In genomic region chr1:96923753-96924152, GRCh38 we compare ENCODE assay signal across 33 cellular contexts.
DNase-seq lines count a peak whose midpoint lies in the region; ATAC-seq, FAIRE-seq and TF ChIP-seq lines count a peak whose summit lies in the region.
"Had no signal": no experiment of that assay in that cellular context is flagged by ENCODE, and none has a peak within 500 bp of the region (broad histone marks: within the 10 kb centered on the region; RNA-seq: fewer than 3 reads in every experiment).

No MANE protein-coding gene starts in this region.

- FAIRE-seq in K562 (lab: Jason Lieb, UNC) (no peak), colon (lab: Jason Lieb, UNC) (peak; percentile 49)
- FAIRE-seq: A204.1, A549, D721Med had no signal

- H3K9ac ChIP-seq in K562 (ENCODE audit: insufficient read depth in 1 of 2, low read depth in 2 of 2, low read length in 2 of 2) (no peak overlapping the region), mesenchymal stem cell (ENCODE audit: low read length) (no peak overlapping the region)
- H3K9ac ChIP-seq: BLaER1; BLaER1 treated with 17β-estradiol and CSF1 and Interleukin-3, amounts not matched to agents 10 nM and 100 nM had no signal

- H3K9me3 ChIP-seq in K562 (replicated peaks; ENCODE audit: control insufficient read depth, insufficient read depth, low read depth, low read length) (no peaks in the 10 kb centered on the region; the same call in 1 of the 2 replicates), mesenchymal stem cell (ENCODE audit: control insufficient read depth, low read length) (peaks cover 38% of the 10 kb centered on the region), sigmoid colon (peaks cover 0 to 15% (median 0%) of the 10 kb centered on the region in 4 donors)
- H3K9me3 ChIP-seq: A549, BE2C had no signal

- in situ Hi-C loops in K562 (cut with MboI) = no loop called here

- WGBS in K562 (ENCODE audit: insufficient coverage, low coverage, missing lambda C conversion rate) = 0% methylated on average over 1 of the region's 1 CpG
- WGBS in mesenchymal stem cell = no CpG with 5 or more reads among the region's 1 CpG
- WGBS in sigmoid colon, 2 donors = 37 to 65% methylated on average over 1 of the region's 1 CpG

- H2BK5ac ChIP-seq in mesenchymal stem cell (ENCODE audit: low read depth, low read length, poor library complexity, severe bottlenecking) = peak overlapping the region; percentile 79

- CTCF ChIA-PET in K562 (lab: Yijun Ruan, JAX; ENCODE audit: low intra/inter-chr PET ratio) = no interaction called here

- no peak overlapping the region for H4K8ac ChIP-seq in mesenchymal stem cell (ENCODE audit: low read length)

- ATAC-seq in K562 = no peak
- ATAC-seq: A549; CD8-positive, alpha-beta T cell had no signal

- no peak overlapping the region for H3K27ac ChIP-seq in K562 (ENCODE audit: extremely low read depth, low read depth, low read length)
- H3K27ac ChIP-seq in mesenchymal stem cell (ENCODE audit: low read length, poor library complexity, severe bottlenecking) = no peak overlapping the region
- no peak overlapping the region for H3K27ac ChIP-seq in sigmoid colon
- H3K27ac ChIP-seq: 22Rv1; A549; BLaER1; BLaER1 treated with 17β-estradiol and CSF1 and Interleukin-3, amounts not matched to agents 10 nM and 100 nM; C4-2B had no signal

- no peak overlapping the region for H2BK15ac ChIP-seq in mesenchymal stem cell (ENCODE audit: low read depth, poor library complexity, severe bottlenecking)

- no peak overlapping the region for H2AFZ ChIP-seq in K562 (ENCODE audit: low read depth, low read length)
- H2AFZ ChIP-seq in mesenchymal stem cell (ENCODE audit: low read depth, low read length) = no peak overlapping the region

- H2BK120ac ChIP-seq in mesenchymal stem cell (ENCODE audit: low read depth, low read length) = no peak overlapping the region

- BruUV-seq in K562 (replicated peaks; lab: Mats Ljungman, UMichigan) = no TSS peak

- no peak overlapping the region for H3K4me3 ChIP-seq in K562
- H3K4me3 ChIP-seq in mesenchymal stem cell (ENCODE audit: insufficient read depth in 1 of 2, low read depth in 1 of 2, low read length in 2 of 2) = no peak overlapping the region
- H3K4me3 ChIP-seq in sigmoid colon = no peak overlapping the region
- H3K4me3 ChIP-seq: A549; BLaER1; BLaER1 treated with 17β-estradiol and CSF1 and Interleukin-3, amounts not matched to agents 10 nM and 100 nM had no signal

- H3K23ac ChIP-seq in mesenchymal stem cell (ENCODE audit: low read length in 2 of 2) = no peak overlapping the region

- H3K79me1 ChIP-seq in mesenchymal stem cell (replicated peaks; ENCODE audit: low read length, poor library complexity, severe bottlenecking) = no peaks in the 10 kb centered on the region

- TF ChIP-seq CTCF in K562 (IDR thresholded peaks at IDR 0.05 in 2 of 3, conservative IDR thresholded peaks at IDR 0.05 in 1 of 3; ENCODE audit: insufficient read depth in 2 of 3, low read depth in 1 of 3, low read length in 3 of 3) (no peak), sigmoid colon (IDR thresholded peaks at IDR 0.05) (no peak)

- H3K27me3 ChIP-seq in K562 (ENCODE audit: control insufficient read depth in 2 of 2, insufficient read depth in 2 of 2, low read length in 2 of 2) = no peaks in the 10 kb centered on the region
- no peaks in the 10 kb centered on the region for H3K27me3 ChIP-seq in mesenchymal stem cell (ENCODE audit: control insufficient read depth in 1 of 2, insufficient read depth in 1 of 2, low read length in 2 of 2)
- H3K27me3 ChIP-seq in sigmoid colon = no peaks in the 10 kb centered on the region
- H3K27me3 ChIP-seq: BE2C; BLaER1; BLaER1 treated with 17β-estradiol and CSF1 and Interleukin-3, amounts not matched to agents 10 nM and 100 nM had no signal

- H3K14ac ChIP-seq in mesenchymal stem cell (ENCODE audit: low read length in 2 of 2) = no peak overlapping the region

- TF ChIP-seq EP300 in K562 (IDR thresholded peaks at IDR 0.05; ENCODE audit: low read length) (no peak), sigmoid colon (IDR thresholded peaks at IDR 0.05) (no peak)

- intact Hi-C loops in K562 (cut with micrococcal nuclease) = no loop called here
- intact Hi-C loops in sigmoid colon (cut with DNase I) = no loop called here

- no peak overlapping the region for H4K91ac ChIP-seq in mesenchymal stem cell (ENCODE audit: low read length)

- H3K79me2 ChIP-seq in K562 (ENCODE audit: control insufficient read depth, insufficient read depth, low read length) = no peaks in the 10 kb centered on the region

- H4K20me1 ChIP-seq in K562 (replicated peaks; ENCODE audit: control insufficient read depth, insufficient read depth, low read length) = no peaks in the 10 kb centered on the region
- H4K20me1 ChIP-seq: BLaER1; BLaER1 treated with 17β-estradiol and CSF1 and Interleukin-3, amounts not matched to agents 10 nM and 100 nM had no signal

- no peak overlapping the region for H3K4ac ChIP-seq in mesenchymal stem cell (ENCODE audit: low read depth in 1 of 2, low read length in 2 of 2)

- POLR2A ChIA-PET in K562 (lab: Yijun Ruan, JAX) = no interaction called here

- no peak for TF ChIP-seq RAD21 in K562 (CRISPR knock-in tag; conservative IDR thresholded peaks at IDR 0.05 in 1 of 2, IDR thresholded peaks at IDR 0.05 in 1 of 2)

- H3K4me1 ChIP-seq in K562 (replicated peaks in 1 of 2; ENCODE audit: control insufficient read depth in 2 of 2, insufficient read depth in 2 of 2, low read length in 2 of 2) (no peaks in the 10 kb centered on the region), mesenchymal stem cell (ENCODE audit: control insufficient read depth, insufficient read depth, low read depth, low read length) (no peaks in the 10 kb centered on the region), sigmoid colon (peaks cover 0 to 2% (median under 1%) of the 10 kb centered on the region in 4 donors)
- H3K4me1 ChIP-seq: A549; BE2C; BLaER1; BLaER1 treated with 17β-estradiol and CSF1 and Interleukin-3, amounts not matched to agents 10 nM and 100 nM; Caco-2 had no signal

- H3K36me3 ChIP-seq in K562 (ENCODE audit: control insufficient read depth, insufficient read depth, low read length) = no peaks in the 10 kb centered on the region
- no peaks in the 10 kb centered on the region for H3K36me3 ChIP-seq in mesenchymal stem cell (ENCODE audit: control insufficient read depth in 1 of 2, insufficient read depth in 2 of 2, low read depth in 1 of 2, low read length in 2 of 2)
- H3K36me3 ChIP-seq in sigmoid colon = no peaks in the 10 kb centered on the region
- H3K36me3 ChIP-seq: BE2C; BLaER1; BLaER1 treated with 17β-estradiol and CSF1 and Interleukin-3, amounts not matched to agents 10 nM and 100 nM had no signal

- no peak overlapping the region for H2BK12ac ChIP-seq in mesenchymal stem cell (ENCODE audit: low read length in 2 of 2)

- H2AK5ac ChIP-seq in mesenchymal stem cell (ENCODE audit: low read length, severe bottlenecking) = no peak overlapping the region

- no peak overlapping the region for H3K4me2 ChIP-seq in K562 (ENCODE audit: insufficient read depth, low read length)
- no peak overlapping the region for H3K4me2 ChIP-seq in mesenchymal stem cell (ENCODE audit: low read length, poor library complexity, severe bottlenecking)
- H3K4me2 ChIP-seq: A549; BLaER1; BLaER1 treated with 17β-estradiol and CSF1 and Interleukin-3, amounts not matched to agents 10 nM and 100 nM had no signal

- H3K9me1 ChIP-seq in K562 (ENCODE audit: control insufficient read depth, insufficient read depth, low read length) = no peaks in the 10 kb centered on the region

- no peak for TF ChIP-seq POLR2A in K562 (conservative IDR thresholded peaks at IDR 0.05)
- no peak for TF ChIP-seq POLR2A in sigmoid colon (IDR thresholded peaks at IDR 0.05)

- H3K18ac ChIP-seq in mesenchymal stem cell (ENCODE audit: low read depth in 1 of 2, low read length in 2 of 2) = no peak overlapping the region

- DNase-seq in K562 (ENCODE audit: extremely low read depth in 1 of 4, low spot score in 3 of 4) (no peak), mesenchymal stem cell (no peak), sigmoid colon (no peak), SIG-M5 (lab: John Stamatoyannopoulos, UW) (no peak)
- no peak for DNase-seq in stimulated activated CD4-positive, alpha-beta T cell treated with anti-CD3 and anti-CD28 coated beads, Interleukin-2, amount 100 ng/mL, for 48 hours
- DNase-seq: 8988T; ACHN; AML-193; BE2C; C1 segment of cervical spinal cord; Caco-2; Calu3; CD4-positive, alpha-beta memory T cell; CD4-positive, alpha-beta T cell; CD4-positive, CD25-positive, alpha-beta regulatory T cell; CD8-positive, alpha-beta memory T cell; CD8-positive, alpha-beta T cell; COR-L47; DMS 273 treated with DMSO at 0.1 percent for 48 hours; DMS153; DMS53; DMS79; DMS79 treated with DMSO at 0.1 percent for 48 hours; DND-41; EL had no signal

TF ChIP-seq in K562, 482 proteins besides CTCF, POLR2A, EP300 and RAD21:
- TF ChIP-seq KAT2B (IDR thresholded peaks at IDR 0.05; ENCODE audit: low read depth, low read length) = no peak
- no peak for TF ChIP-seq TSC22D4 (tag; IDR thresholded peaks at IDR 0.05)
- TF ChIP-seq ZNF507 (tag; conservative IDR thresholded peaks at IDR 0.05) = peak; percentile 92
- TF ChIP-seq NCOA1 (IDR thresholded peaks at IDR 0.05; ENCODE audit: low read depth) = no peak
- TF ChIP-seq, protein P1, sequence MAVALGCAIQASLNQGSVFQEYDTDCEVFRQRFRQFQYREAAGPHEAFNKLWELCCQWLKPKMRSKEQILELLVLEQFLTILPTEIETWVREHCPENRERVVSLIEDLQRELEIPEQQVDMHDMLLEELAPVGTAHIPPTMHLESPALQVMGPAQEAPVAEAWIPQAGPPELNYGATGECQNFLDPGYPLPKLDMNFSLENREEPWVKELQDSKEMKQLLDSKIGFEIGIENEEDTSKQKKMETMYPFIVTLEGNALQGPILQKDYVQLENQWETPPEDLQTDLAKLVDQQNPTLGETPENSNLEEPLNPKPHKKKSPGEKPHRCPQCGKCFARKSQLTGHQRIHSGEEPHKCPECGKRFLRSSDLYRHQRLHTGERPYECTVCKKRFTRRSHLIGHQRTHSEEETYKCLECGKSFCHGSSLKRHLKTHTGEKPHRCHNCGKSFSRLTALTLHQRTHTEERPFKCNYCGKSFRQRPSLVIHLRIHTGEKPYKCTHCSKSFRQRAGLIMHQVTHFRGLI (CRISPR knock-in tag; IDR thresholded peaks at IDR 0.05) = no peak
- TF ChIP-seq ZNF175 (CRISPR knock-in tag; IDR thresholded peaks at IDR 0.05; ENCODE audit: low read depth) = no peak
- TF ChIP-seq HDAC2 (IDR thresholded peaks at IDR 0.05) = no peak
